ENCODE assay signal across 19 cellular contexts in genomic region chr13:46631184-46631542, GRCh38.
DNase-seq lines count a peak whose midpoint lies in the region; ATAC-seq, FAIRE-seq and TF ChIP-seq lines count a peak whose summit lies in the region.
"Had no signal": no experiment of that assay in that cellular context is flagged by ENCODE, and none has a peak within 500 bp of the region (broad histone marks: within the 10 kb centered on the region; RNA-seq: fewer than 3 reads in every experiment).

No MANE protein-coding gene starts in this region.

- no peak for FAIRE-seq in small intestine (lab: Jason Lieb, UNC)
- FAIRE-seq: K562 had no signal

- H3K27me3 Mint-ChIP-seq in activated CD8-positive, alpha-beta T cell treated with anti-CD3 and anti-CD28 coated beads for 36 hours, result no peaks in the 10 kb centered on the region
- no peaks in the 10 kb centered on the region for H3K27me3 Mint-ChIP-seq in activated CD8-positive, alpha-beta T cell treated with anti-CD3 and anti-CD28 coated beads, Interleukin-2, amount 10 ng/mL, durations not matched to agents 7 days and 5 days (ENCODE audit: low read depth)
- peaks cover 13% of the 10 kb centered on the region for H3K27me3 Mint-ChIP-seq in glutamatergic neuron (ENCODE audit: unreplicated experiment)
- H3K27me3 Mint-ChIP-seq in stimulated activated memory B cell treated with anti-CD40 and anti-IgM and Interleukin-4, amounts not matched to agents 10 μg/mL and 1 μg/mL and 100 μg/mL, for 72 hours, result no peaks in the 10 kb centered on the region

- WGBS in right cardiac atrium, result 85% methylated on average over 2 of the region's 2 CpGs
- 74 to 88% (median 82%) methylated on average over 2 of the region's 2 CpGs for WGBS in small intestine, 3 donors

- TF ChIP-seq CTCF in activated CD8-positive, alpha-beta T cell treated with anti-CD3 and anti-CD28 coated beads for 36 hours (IDR thresholded peaks at IDR 0.05), result no peak
- no peak for TF ChIP-seq CTCF in glutamatergic neuron (IDR thresholded peaks at IDR 0.05; ENCODE audit: partially characterized antibody, unreplicated experiment)

- no peaks in the 10 kb centered on the region; the same call in 1 of the 2 replicates for H3K36me3 ChIP-seq in HUES48 (ENCODE audit: control insufficient read depth, insufficient read depth, low read length)
- no peaks in the 10 kb centered on the region for H3K36me3 ChIP-seq in small intestine (ENCODE audit: control insufficient read depth in 2 of 2, insufficient read depth in 2 of 2, low read length in 2 of 2)
- H3K36me3 ChIP-seq: heart left ventricle, thyroid gland had no signal

- H3K4me1 ChIP-seq in HUES48 (ENCODE audit: control insufficient read depth, insufficient read depth, low read length), result peaks cover 26% of the 10 kb centered on the region
- peaks cover 5% of the 10 kb centered on the region for H3K4me1 ChIP-seq in right cardiac atrium (ENCODE audit: control insufficient read depth, insufficient read depth, low read length)
- H3K4me1 ChIP-seq in small intestine (ENCODE audit: control insufficient read depth in 2 of 2, insufficient read depth in 1 of 2, low read depth in 1 of 2, low read length in 1 of 2), result peaks cover 8 to 16% of the 10 kb centered on the region in 2 donors

- H3K36me3 Mint-ChIP-seq in activated CD8-positive, alpha-beta T cell treated with anti-CD3 and anti-CD28 coated beads for 36 hours (ENCODE audit: low read depth), result peaks cover 4% of the 10 kb centered on the region
- H3K36me3 Mint-ChIP-seq in activated CD8-positive, alpha-beta T cell treated with anti-CD3 and anti-CD28 coated beads, Interleukin-2, amount 10 ng/mL, durations not matched to agents 7 days and 5 days (ENCODE audit: low read depth), result peaks cover 2% of the 10 kb centered on the region
- peaks cover 7% of the 10 kb centered on the region for H3K36me3 Mint-ChIP-seq in glutamatergic neuron (ENCODE audit: unreplicated experiment)
- peaks cover 18% of the 10 kb centered on the region for H3K36me3 Mint-ChIP-seq in stimulated activated memory B cell treated with anti-CD40 and anti-IgM and Interleukin-4, amounts not matched to agents 10 μg/mL and 1 μg/mL and 100 μg/mL, for 72 hours

- no peaks in the 10 kb centered on the region for H3K27me3 ChIP-seq in HUES48 (ENCODE audit: control insufficient read depth, insufficient read depth, low read length)
- H3K27me3 ChIP-seq in right cardiac atrium (ENCODE audit: control insufficient read depth, insufficient read depth), result no peaks in the 10 kb centered on the region
- no peaks in the 10 kb centered on the region for H3K27me3 ChIP-seq in small intestine (ENCODE audit: control insufficient read depth in 2 of 2, insufficient read depth in 2 of 2, low read length in 2 of 2)
- H3K27me3 ChIP-seq: heart left ventricle, thyroid gland had no signal

- H3K9me3 ChIP-seq in HUES48 (ENCODE audit: control insufficient read depth, insufficient read depth, low read length) (no peaks in the 10 kb centered on the region), right cardiac atrium (ENCODE audit: control insufficient read depth, low read length) (no peaks in the 10 kb centered on the region), small intestine (ENCODE audit: control insufficient read depth, low read depth) (no peaks in the 10 kb centered on the region)
- H3K9me3 ChIP-seq: heart left ventricle, thyroid gland had no signal

- CTCF ChIA-PET in activated CD8-positive, alpha-beta T cell treated with anti-CD3 and anti-CD28 coated beads for 36 hours (lab: Charles Lee), result interaction anchor here (1.0 kb wide), 1 partner anchor 79 kb away, joined by 3 read pairs; no protein-coding TSS in a partner anchor
- CTCF ChIA-PET in activated CD8-positive, alpha-beta T cell treated with anti-CD3 and anti-CD28 coated beads, Interleukin-2, amount 10 ng/mL, durations not matched to agents 7 days and 5 days (lab: Charles Lee), result interaction anchor here (1.2 to 2.5 kb wide), 2 partner anchors 10 to 79 kb away, joined by 4 to 10 read pairs; no protein-coding TSS in a partner anchor

- no peak overlapping the region for H3K4me3 Mint-ChIP-seq in activated CD8-positive, alpha-beta T cell treated with anti-CD3 and anti-CD28 coated beads for 36 hours
- H3K4me3 Mint-ChIP-seq in activated CD8-positive, alpha-beta T cell treated with anti-CD3 and anti-CD28 coated beads, Interleukin-2, amount 10 ng/mL, durations not matched to agents 7 days and 5 days, result no peak overlapping the region
- peak overlapping the region; percentile 77 for H3K4me3 Mint-ChIP-seq in glutamatergic neuron (ENCODE audit: unreplicated experiment)
- H3K4me3 Mint-ChIP-seq in stimulated activated memory B cell treated with anti-CD40 and anti-IgM and Interleukin-4, amounts not matched to agents 10 μg/mL and 1 μg/mL and 100 μg/mL, for 72 hours, result no peak overlapping the region
- H3K4me3 Mint-ChIP-seq: nephron progenitor cell had no signal

- POLR2A ChIA-PET in activated CD8-positive, alpha-beta T cell treated with anti-CD3 and anti-CD28 coated beads for 36 hours (lab: Charles Lee), result interaction anchor here (1.1 kb wide), 1 partner anchor 16 kb away, joined by 3 read pairs; no protein-coding TSS in a partner anchor
- POLR2A ChIA-PET in activated CD8-positive, alpha-beta T cell treated with anti-CD3 and anti-CD28 coated beads, Interleukin-2, amount 10 ng/mL, durations not matched to agents 7 days and 5 days (lab: Charles Lee), result no interaction called here

- H3K27ac ChIP-seq in HUES48 (ENCODE audit: low read depth, low read length) (no peak overlapping the region), right cardiac atrium (ENCODE audit: low read length) (no peak overlapping the region), small intestine (ENCODE audit: low read depth in 1 of 2, low read length in 1 of 2) (no peak overlapping the region)
- H3K27ac ChIP-seq: thyroid gland had no signal

- peak; percentile 27 for ATAC-seq in activated CD8-positive, alpha-beta T cell treated with anti-CD3 and anti-CD28 coated beads for 36 hours
- ATAC-seq in activated CD8-positive, alpha-beta T cell treated with anti-CD3 and anti-CD28 coated beads, Interleukin-2, amount 10 ng/mL, durations not matched to agents 7 days and 5 days, result no peak
- no peak for ATAC-seq in stimulated activated memory B cell treated with anti-CD40 and anti-IgM and Interleukin-4, amounts not matched to agents 10 μg/mL and 1 μg/mL and 100 μg/mL, for 72 hours
- ATAC-seq in right cardiac atrium, result no peak
- ATAC-seq: K562, Right ventricle myocardium inferior had no signal

- intact Hi-C loops in activated CD8-positive, alpha-beta T cell treated with anti-CD3 and anti-CD28 coated beads for 36 hours (cut with micrococcal nuclease), result no loop called here
- intact Hi-C loops in right cardiac atrium (cut with DNase I), result no loop called here

- H3K4me1 Mint-ChIP-seq in activated CD8-positive, alpha-beta T cell treated with anti-CD3 and anti-CD28 coated beads for 36 hours (ENCODE audit: low read depth), result peaks cover 33% of the 10 kb centered on the region
- H3K4me1 Mint-ChIP-seq in activated CD8-positive, alpha-beta T cell treated with anti-CD3 and anti-CD28 coated beads, Interleukin-2, amount 10 ng/mL, durations not matched to agents 7 days and 5 days (ENCODE audit: low read depth), result peaks cover 17% of the 10 kb centered on the region
- peaks cover 74% of the 10 kb centered on the region for H3K4me1 Mint-ChIP-seq in glutamatergic neuron (ENCODE audit: low read depth, unreplicated experiment)
- H3K4me1 Mint-ChIP-seq in stimulated activated memory B cell treated with anti-CD40 and anti-IgM and Interleukin-4, amounts not matched to agents 10 μg/mL and 1 μg/mL and 100 μg/mL, for 72 hours, result peaks cover 76% of the 10 kb centered on the region

- H3K9me3 Mint-ChIP-seq in activated CD8-positive, alpha-beta T cell treated with anti-CD3 and anti-CD28 coated beads for 36 hours, result no peaks in the 10 kb centered on the region
- H3K9me3 Mint-ChIP-seq in activated CD8-positive, alpha-beta T cell treated with anti-CD3 and anti-CD28 coated beads, Interleukin-2, amount 10 ng/mL, durations not matched to agents 7 days and 5 days (ENCODE audit: insufficient read depth), result no peaks in the 10 kb centered on the region
- H3K9me3 Mint-ChIP-seq in glutamatergic neuron (ENCODE audit: unreplicated experiment), result peaks cover 17% of the 10 kb centered on the region
- H3K9me3 Mint-ChIP-seq in stimulated activated memory B cell treated with anti-CD40 and anti-IgM and Interleukin-4, amounts not matched to agents 10 μg/mL and 1 μg/mL and 100 μg/mL, for 72 hours, result no peaks in the 10 kb centered on the region

- H3K4me3 ChIP-seq in HUES48 (ENCODE audit: low read depth, low read length) (no peak overlapping the region), right cardiac atrium (ENCODE audit: low read length) (no peak overlapping the region), small intestine (ENCODE audit: low read depth in 1 of 2, low read length in 2 of 2) (no peak overlapping the region)
- H3K4me3 ChIP-seq: heart left ventricle, K562, lung, thyroid gland had no signal

- H3K27ac Mint-ChIP-seq in activated CD8-positive, alpha-beta T cell treated with anti-CD3 and anti-CD28 coated beads for 36 hours, result no peak overlapping the region
- H3K27ac Mint-ChIP-seq in activated CD8-positive, alpha-beta T cell treated with anti-CD3 and anti-CD28 coated beads, Interleukin-2, amount 10 ng/mL, durations not matched to agents 7 days and 5 days, result no peak overlapping the region
- H3K27ac Mint-ChIP-seq in glutamatergic neuron (ENCODE audit: unreplicated experiment), result peak overlapping the region; percentile 99
- H3K27ac Mint-ChIP-seq in stimulated activated memory B cell treated with anti-CD40 and anti-IgM and Interleukin-4, amounts not matched to agents 10 μg/mL and 1 μg/mL and 100 μg/mL, for 72 hours, result peak overlapping the region; percentile 15
- H3K27ac Mint-ChIP-seq: nephron progenitor cell had no signal

- peak overlapping the region; percentile 15; the same call in 1 of the 2 replicates for H3K9ac ChIP-seq in HUES48 (ENCODE audit: low read depth, low read length)

- no peak for DNase-seq in activated CD8-positive, alpha-beta T cell treated with anti-CD3 and anti-CD28 coated beads for 36 hours
- no peak for DNase-seq in activated CD8-positive, alpha-beta T cell treated with anti-CD3 and anti-CD28 coated beads, Interleukin-2, amount 10 ng/mL, durations not matched to agents 7 days and 5 days
- no peak for DNase-seq in glutamatergic neuron
- no peak for DNase-seq in SKM-1 treated with dmso at 0.1 percent for 144 hours (lab: John Stamatoyannopoulos, UW; ENCODE audit: unreplicated experiment)
- no peak for DNase-seq in right cardiac atrium
- DNase-seq in small intestine, result no peak
- DNase-seq: ACHN; activated CD4-positive, alpha-beta T cell treated with anti-CD3 and anti-CD28 coated beads for 1 hour; activated gamma-delta T cell treated with Interleukin-2 at 50 U/mL for 16 hours; heart left ventricle; NCI-H2029 treated with DMSO at 0.1 percent for 48 hours; NCI-H510A; nephron progenitor cell; thyroid gland had no signal

Comparison
In these comparisons a context has a peak if more than half of its experiments do, and no peak if none do; other contexts are left out.
1. H3K27ac Mint-ChIP-seq: peak in glutamatergic neuron (single experiment) and stimulated activated memory B cell treated with anti-CD40 and anti-IgM and Interleukin-4, amounts not matched to agents 10 μg/mL and 1 μg/mL and 100 μg/mL, for 72 hours (single experiment); none in activated CD8-positive, alpha-beta T cell treated with anti-CD3 and anti-CD28 coated beads for 36 hours (single experiment) and activated CD8-positive, alpha-beta T cell treated with anti-CD3 and anti-CD28 coated beads, Interleukin-2, amount 10 ng/mL, durations not matched to agents 7 days and 5 days (single experiment).